Comparison of ENCODE assay signal across 8 cellular contexts in the genomic region with DNA sequence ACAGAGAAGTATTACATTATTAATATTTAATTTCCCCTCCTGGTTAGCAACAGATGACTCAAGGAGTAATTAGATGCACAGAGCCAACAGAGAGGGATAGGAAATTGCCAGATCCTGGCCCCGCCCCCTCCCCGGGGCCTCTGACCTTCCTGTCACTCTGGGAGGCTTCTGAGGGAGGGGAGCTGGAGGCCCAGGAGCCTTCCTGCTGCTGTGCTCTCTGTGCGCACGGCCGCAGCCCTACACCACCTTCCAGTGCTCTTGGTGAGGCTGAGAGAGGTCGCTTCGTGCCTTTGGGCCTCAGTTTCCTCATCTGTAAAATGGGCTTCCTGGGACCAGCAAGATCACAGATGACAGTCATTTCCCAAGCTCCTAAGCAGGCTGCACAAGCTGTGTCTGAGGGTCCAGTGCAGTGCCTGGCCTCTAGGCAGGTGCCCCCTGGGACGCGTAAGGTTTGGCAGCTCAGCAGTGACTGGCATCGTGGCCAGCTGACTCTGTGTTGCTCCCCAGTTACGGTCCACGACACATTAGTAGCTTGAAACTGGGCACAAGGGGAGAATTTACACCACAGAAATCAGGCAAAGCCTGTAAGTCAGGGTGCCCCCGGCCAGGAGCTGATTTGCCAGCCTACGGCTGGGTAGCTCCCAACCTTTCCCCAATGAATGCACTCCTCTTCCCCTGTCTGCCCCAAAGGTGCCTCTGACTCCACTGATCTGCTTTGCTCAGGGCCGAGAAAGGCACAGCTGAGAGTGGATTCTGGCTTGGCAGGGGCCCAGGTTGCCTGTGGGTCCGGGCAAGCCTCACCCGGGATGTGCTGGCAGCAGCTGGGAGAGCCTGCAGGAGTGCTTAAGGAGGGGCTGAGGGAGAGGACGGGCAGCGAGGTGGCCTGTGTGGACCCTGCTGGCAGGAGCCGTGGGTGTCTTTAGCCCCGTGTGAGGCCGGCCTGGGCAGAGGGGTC. TPM values are rescaled to one million over a fixed set of nuclear protein-coding genes. Genes with fewer than 3 reads are reported as not detected.
DNase-seq lines count a peak whose midpoint lies in the region; ATAC-seq, FAIRE-seq and TF ChIP-seq lines count a peak whose summit lies in the region.

No MANE protein-coding gene starts in this region.

- no peak for TF ChIP-seq POLR2A in GM12891 (IDR thresholded peaks at IDR 0.05; ENCODE audit: low read depth, low read length)

- no peaks in the 10 kb centered on the region for H3K27me3 Mint-ChIP-seq in activated naive CD8-positive, alpha-beta T cell
- H3K27me3 Mint-ChIP-seq in naive thymus-derived CD8-positive, alpha-beta T cell, result no peaks in the 10 kb centered on the region
- peaks cover 18% of the 10 kb centered on the region for H3K27me3 Mint-ChIP-seq in endothelial cell (ENCODE audit: unreplicated experiment)

- peaks cover 4% of the 10 kb centered on the region for H3K36me3 Mint-ChIP-seq in activated naive CD8-positive, alpha-beta T cell
- H3K36me3 Mint-ChIP-seq in naive thymus-derived CD8-positive, alpha-beta T cell, result peaks cover 0 to 13% (median 0%) of the 10 kb centered on the region in 3 donors
- H3K36me3 Mint-ChIP-seq in endothelial cell (ENCODE audit: low read depth, unreplicated experiment), result peaks cover 5% of the 10 kb centered on the region

- DNase-seq in GM12891 (ENCODE audit: insufficient read length, low spot score) (no peak), RPMI8226 (peak; percentile 90), A172 (ENCODE audit: low spot score) (no peak), endothelial cell (ENCODE audit: low spot score) (no peak), occipital lobe (lab: John Stamatoyannopoulos, UW) (no peak)
- peak in 7 of 10 donors; percentile 30 to 69 (median 36) for DNase-seq in naive thymus-derived CD8-positive, alpha-beta T cell

- H3K27ac Mint-ChIP-seq in activated naive CD8-positive, alpha-beta T cell, result peak overlapping the region; percentile 97
- H3K27ac Mint-ChIP-seq in naive thymus-derived CD8-positive, alpha-beta T cell, result peak overlapping the region; percentile 89 to 100 (median 96)
- H3K27ac Mint-ChIP-seq in endothelial cell (ENCODE audit: unreplicated experiment), result no peak overlapping the region

- POLR2A ChIA-PET in naive thymus-derived CD8-positive, alpha-beta T cell (lab: Charles Lee), result interaction anchor here (0.6 to 1.0 kb wide), 2 partner anchors 12 to 512 kb away, joined by 4 to 5 read pairs; no protein-coding TSS in a partner anchor

- ATAC-seq in naive thymus-derived CD8-positive, alpha-beta T cell, result no peak
- ATAC-seq in HG02884 (IDR thresholded peaks at IDR 0.05; ENCODE audit: unreplicated experiment), result no peak

- H3K4me3 Mint-ChIP-seq in activated naive CD8-positive, alpha-beta T cell, result peak overlapping the region; percentile 95
- H3K4me3 Mint-ChIP-seq in naive thymus-derived CD8-positive, alpha-beta T cell, result peak overlapping the region; percentile 86 to 99 (median 94)
- no peak overlapping the region for H3K4me3 Mint-ChIP-seq in endothelial cell (ENCODE audit: unreplicated experiment)

- FAIRE-seq in GM12891 (lab: Jason Lieb, UNC), result peak; percentile 69

- peaks cover 81% of the 10 kb centered on the region for H3K4me1 Mint-ChIP-seq in activated naive CD8-positive, alpha-beta T cell (ENCODE audit: low read depth)
- H3K4me1 Mint-ChIP-seq in naive thymus-derived CD8-positive, alpha-beta T cell, result peaks cover 53 to 92% (median 87%) of the 10 kb centered on the region in 4 donors
- peaks cover 22% of the 10 kb centered on the region for H3K4me1 Mint-ChIP-seq in endothelial cell (ENCODE audit: unreplicated experiment)

- TF ChIP-seq CTCF in endothelial cell (IDR thresholded peaks at IDR 0.05; ENCODE audit: unreplicated experiment), result no peak

- no peaks in the 10 kb centered on the region for H3K9me3 Mint-ChIP-seq in activated naive CD8-positive, alpha-beta T cell (ENCODE audit: low read depth)
- H3K9me3 Mint-ChIP-seq in naive thymus-derived CD8-positive, alpha-beta T cell, result no peaks in the 10 kb centered on the region
- H3K9me3 Mint-ChIP-seq in endothelial cell (ENCODE audit: unreplicated experiment), result no peaks in the 10 kb centered on the region

TF ChIP-seq in GM12891, 5 proteins besides CTCF, POLR2A, EP300 and RAD21:
- TF ChIP-seq TAF1 (IDR thresholded peaks at IDR 0.05; ENCODE audit: low read depth, low read length) (no peak), POLR2AphosphoS5 (IDR thresholded peaks at IDR 0.05; ENCODE audit: low read depth, low read length) (no peak), PAX5 (IDR thresholded peaks at IDR 0.05; ENCODE audit: insufficient read depth, low read length, severe bottlenecking) (no peak), SPI1 (IDR thresholded peaks at IDR 0.05; ENCODE audit: low read depth, low read length) (no peak), POU2F2 (IDR thresholded peaks at IDR 0.05; ENCODE audit: low read depth, low read length) (no peak)

RNA-seq across cellular contexts. Expression of gene ADORA2A, which starts 2.3 kb away (rescaled TPM):
- polyA plus RNA-seq in GM12891 (2012; ENCODE audit: low read depth, missing spikeins), result 15.5 TPM
- 10 to 100 TPM; 29.2 to 34.6 TPM for total RNA-seq in naive thymus-derived CD8-positive, alpha-beta T cell
- 100 to 1,000 TPM in 1 of 3 donors, 10 to 100 TPM in 2; 58.7 to 105 (median 80.7) TPM for polyA plus RNA-seq in naive thymus-derived CD8-positive, alpha-beta T cell
- total RNA-seq in A172 (2014; rRNA removed; shearing (Covaris generic)), result 0.52 and 5.1 TPM in 2 replicates
- total RNA-seq in endothelial cell (ENCODE audit: unreplicated experiment) (18.5 TPM), occipital lobe (8.0 TPM)

Comparison
In these comparisons a context has a peak if more than half of its experiments do, and no peak if none do; other contexts are left out.
1. DNase-seq: peak in RPMI8226 (single experiment) and naive thymus-derived CD8-positive, alpha-beta T cell (7 of 10); none in GM12891 (single experiment), A172 (single experiment), endothelial cell (single experiment) and occipital lobe (single experiment).